In the genomic region with DNA sequence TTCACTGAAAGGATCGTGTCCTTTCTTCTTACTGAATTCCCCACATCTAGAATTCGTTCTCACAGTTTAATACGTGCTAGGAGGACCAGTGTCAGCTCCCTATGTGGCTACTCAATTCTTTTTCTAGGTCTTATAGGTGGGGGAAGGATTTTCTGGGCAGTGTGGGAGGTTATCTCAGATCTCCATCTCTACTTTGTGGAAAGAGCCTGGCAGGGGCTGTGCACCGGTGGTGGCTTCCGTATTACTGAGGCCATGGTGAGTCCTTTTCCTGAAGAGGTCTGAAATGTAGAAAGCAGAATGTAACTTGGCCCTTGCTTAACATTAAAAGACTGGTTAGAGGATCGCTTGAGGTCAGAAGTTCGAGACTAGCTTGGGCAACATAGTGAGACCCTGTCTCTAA, we compare ENCODE assay signal across 1 cellular context.
TF ChIP-seq lines count a peak whose summit lies in the region.

No MANE protein-coding gene starts in this region.

TF ChIP-seq in HEK293, 187 proteins besides CTCF, POLR2A, EP300 and RAD21 (continued from another document):
- TF ChIP-seq, protein P1, sequence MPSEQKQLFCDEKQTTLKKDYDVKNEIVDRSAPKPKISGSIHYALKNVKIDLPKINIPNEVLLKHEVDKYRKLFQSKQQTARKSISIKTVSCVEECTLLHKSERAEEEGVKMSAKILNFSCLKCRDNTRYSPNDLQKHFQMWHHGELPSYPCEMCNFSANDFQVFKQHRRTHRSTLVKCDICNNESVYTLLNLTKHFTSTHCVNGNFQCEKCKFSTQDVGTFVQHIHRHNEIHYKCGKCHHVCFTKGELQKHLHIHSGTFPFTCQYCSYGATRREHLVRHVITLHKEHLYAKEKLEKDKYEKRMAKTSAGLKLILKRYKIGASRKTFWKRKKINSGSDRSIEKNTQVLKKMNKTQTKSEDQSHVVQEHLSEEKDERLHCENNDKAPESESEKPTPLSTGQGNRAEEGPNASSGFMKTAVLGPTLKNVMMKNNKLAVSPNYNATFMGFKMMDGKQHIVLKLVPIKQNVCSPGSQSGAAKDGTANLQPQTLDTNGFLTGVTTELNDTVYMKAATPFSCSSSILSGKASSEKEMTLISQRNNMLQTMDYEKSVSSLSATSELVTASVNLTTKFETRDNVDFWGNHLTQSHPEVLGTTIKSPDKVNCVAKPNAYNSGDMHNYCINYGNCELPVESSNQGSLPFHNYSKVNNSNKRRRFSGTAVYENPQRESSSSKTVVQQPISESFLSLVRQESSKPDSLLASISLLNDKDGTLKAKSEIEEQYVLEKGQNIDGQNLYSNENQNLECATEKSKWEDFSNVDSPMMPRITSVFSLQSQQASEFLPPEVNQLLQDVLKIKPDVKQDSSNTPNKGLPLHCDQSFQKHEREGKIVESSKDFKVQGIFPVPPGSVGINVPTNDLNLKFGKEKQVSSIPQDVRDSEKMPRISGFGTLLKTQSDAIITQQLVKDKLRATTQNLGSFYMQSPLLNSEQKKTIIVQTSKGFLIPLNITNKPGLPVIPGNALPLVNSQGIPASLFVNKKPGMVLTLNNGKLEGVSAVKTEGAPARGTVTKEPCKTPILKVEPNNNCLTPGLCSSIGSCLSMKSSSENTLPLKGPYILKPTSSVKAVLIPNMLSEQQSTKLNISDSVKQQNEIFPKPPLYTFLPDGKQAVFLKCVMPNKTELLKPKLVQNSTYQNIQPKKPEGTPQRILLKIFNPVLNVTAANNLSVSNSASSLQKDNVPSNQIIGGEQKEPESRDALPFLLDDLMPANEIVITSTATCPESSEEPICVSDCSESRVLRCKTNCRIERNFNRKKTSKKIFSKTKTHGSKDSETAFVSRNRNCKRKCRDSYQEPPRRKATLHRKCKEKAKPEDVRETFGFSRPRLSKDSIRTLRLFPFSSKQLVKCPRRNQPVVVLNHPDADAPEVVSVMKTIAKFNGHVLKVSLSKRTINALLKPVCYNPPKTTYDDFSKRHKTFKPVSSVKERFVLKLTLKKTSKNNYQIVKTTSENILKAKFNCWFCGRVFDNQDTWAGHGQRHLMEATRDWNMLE (tag by site-specific recombination; conservative IDR thresholded peaks at IDR 0.05; ENCODE audit: low read depth) = no peak
- TF ChIP-seq ZNF521 (tag by site-specific recombination; IDR thresholded peaks at IDR 0.05) = no peak
